In genomic region chr2:66867038-66867380, GRCh38 we compare ENCODE assay signal across 14 cellular contexts.
"Had no signal": no experiment of that assay in that cellular context is flagged by ENCODE, and none has a peak within 500 bp of the region (broad histone marks: within the 10 kb centered on the region; RNA-seq: fewer than 3 reads in every experiment).

No MANE protein-coding gene starts in this region.

- H3K4me1 ChIP-seq: psoas muscle, tibial nerve had no signal

- H3K4me1 Mint-ChIP-seq: activated CD4-positive, alpha-beta T cell treated with anti-CD3 and anti-CD28 coated beads for 36 hours; natural killer cell had no signal

- H3K36me3 ChIP-seq: tibial nerve had no signal

- H3K36me3 Mint-ChIP-seq: natural killer cell had no signal

- H3K9me3 Mint-ChIP-seq: activated naive CD4-positive, alpha-beta T cell treated with anti-CD3 and anti-CD28 coated beads for 36 hours had no signal

- DNase-seq: activated CD4-positive, alpha-beta T cell treated with anti-CD3 and anti-CD28 coated beads for 36 hours; activated CD8-positive, alpha-beta T cell treated with anti-CD3 and anti-CD28 coated beads, Interleukin-2, amount 10 ng/mL, durations not matched to agents 7 days and 5 days; activated naive CD4-positive, alpha-beta T cell treated with anti-CD3 and anti-CD28 coated beads for 36 hours; central memory CD4-positive, alpha-beta T cell; effector CD4-positive, alpha-beta T cell; head of caudate nucleus; left colon; natural killer cell; psoas muscle; small intestine; T-helper 1 cell had no signal

- H3K4me3 Mint-ChIP-seq: activated CD4-positive, alpha-beta T cell treated with anti-CD3 and anti-CD28 coated beads for 36 hours; activated CD8-positive, alpha-beta T cell treated with anti-CD3 and anti-CD28 coated beads, Interleukin-2, amount 10 ng/mL, durations not matched to agents 7 days and 5 days; activated naive CD4-positive, alpha-beta T cell treated with anti-CD3 and anti-CD28 coated beads for 36 hours; natural killer cell had no signal

- H3K27ac Mint-ChIP-seq: activated CD4-positive, alpha-beta T cell treated with anti-CD3 and anti-CD28 coated beads for 36 hours; activated CD8-positive, alpha-beta T cell treated with anti-CD3 and anti-CD28 coated beads, Interleukin-2, amount 10 ng/mL, durations not matched to agents 7 days and 5 days; activated naive CD4-positive, alpha-beta T cell treated with anti-CD3 and anti-CD28 coated beads for 36 hours; natural killer cell had no signal

- ATAC-seq: activated CD4-positive, alpha-beta T cell treated with anti-CD3 and anti-CD28 coated beads for 36 hours; activated CD8-positive, alpha-beta T cell treated with anti-CD3 and anti-CD28 coated beads, Interleukin-2, amount 10 ng/mL, durations not matched to agents 7 days and 5 days; left colon; natural killer cell; psoas muscle had no signal

- H3K27ac ChIP-seq: coronary artery, psoas muscle, tibial nerve, VCaP had no signal

- H3K9me3 ChIP-seq: psoas muscle, tibial nerve had no signal

- H3K27me3 ChIP-seq: tibial nerve had no signal

- H3K27me3 Mint-ChIP-seq: activated CD4-positive, alpha-beta T cell treated with anti-CD3 and anti-CD28 coated beads for 36 hours had no signal

- H3K4me3 ChIP-seq: coronary artery, psoas muscle, tibial nerve had no signal
